In the genomic region with DNA sequence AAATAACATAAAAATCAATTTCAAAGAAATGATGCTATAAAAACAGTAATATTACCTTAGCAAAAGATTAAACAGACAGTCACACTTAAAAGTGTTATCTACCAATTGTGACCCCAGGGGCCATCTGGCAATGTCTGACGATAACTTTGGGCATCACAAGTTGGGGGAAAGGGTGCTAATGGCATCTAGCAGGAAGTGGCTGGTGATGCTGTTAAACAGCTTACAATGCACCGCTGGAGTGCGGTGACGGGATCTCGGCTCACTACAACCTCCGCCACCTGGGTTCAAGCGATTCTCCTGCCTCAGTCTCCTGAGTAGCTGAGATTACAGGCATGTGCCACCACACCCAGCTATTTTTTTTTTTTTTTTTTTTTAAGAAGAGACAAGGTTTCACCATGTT, we compare ENCODE assay signal across 24 cellular contexts. TPM values are rescaled to one million over a fixed set of nuclear protein-coding genes. Genes with fewer than 3 reads are reported as not detected.
DNase-seq lines count a peak whose midpoint lies in the region; ATAC-seq and TF ChIP-seq lines count a peak whose summit lies in the region.
"Had no signal": no experiment of that assay in that cellular context is flagged by ENCODE, and none has a peak within 500 bp of the region (broad histone marks: within the 10 kb centered on the region; RNA-seq: fewer than 3 reads in every experiment).

No MANE protein-coding gene starts in this region.

- H3K36me3 Mint-ChIP-seq in activated B cell treated with CpG ODN at 0.5 μM for 24 hours (ENCODE audit: low read depth) = peaks cover 45% of the 10 kb centered on the region
- H3K36me3 Mint-ChIP-seq in natural killer cell = peaks cover 8% of the 10 kb centered on the region

- H3K4me1 ChIP-seq in DOHH2 (ENCODE audit: control insufficient read depth, low read length) = peaks cover 43% of the 10 kb centered on the region
- H3K4me1 ChIP-seq: prostate gland had no signal

- H3K27ac Mint-ChIP-seq in activated B cell treated with CpG ODN at 0.5 μM for 24 hours (peak overlapping the region; percentile 89), natural killer cell (peak overlapping the region; percentile 52 to 71)
- H3K27ac Mint-ChIP-seq: activated CD4-positive, alpha-beta T cell treated with anti-CD3 and anti-CD28 coated beads, Interleukin-2, amount 10 ng/mL, durations not matched to agents 24 days and 14 days; activated naive CD4-positive, alpha-beta T cell treated with anti-CD3 and anti-CD28 coated beads, Interleukin-2, amount 50 U/mL, for 24 hours had no signal

- H3K27me3 ChIP-seq in DOHH2 (ENCODE audit: control insufficient read depth, low read length) = no peaks in the 10 kb centered on the region
- H3K27me3 ChIP-seq: neutrophil had no signal

- peaks cover 46% of the 10 kb centered on the region for H3K4me1 Mint-ChIP-seq in activated B cell treated with CpG ODN at 0.5 μM for 24 hours
- H3K4me1 Mint-ChIP-seq in natural killer cell = peaks cover 26 to 29% of the 10 kb centered on the region in 2 donors
- H3K4me1 Mint-ChIP-seq: CD14-positive monocyte had no signal

- no peaks in the 10 kb centered on the region for H3K9me2 ChIP-seq in DOHH2 (replicated peaks; ENCODE audit: control insufficient read depth, low read length)

- peak overlapping the region; percentile 73 for H3K27ac ChIP-seq in DOHH2 (ENCODE audit: low read depth, low read length)
- H3K27ac ChIP-seq: neutrophil, prostate gland, VCaP had no signal

- no peak for TF ChIP-seq CTCF in DOHH2 (IDR thresholded peaks at IDR 0.05; ENCODE audit: low read depth, low read length, poor library complexity, severe bottlenecking)
- TF ChIP-seq CTCF in activated B cell treated with CpG ODN at 0.5 μM for 24 hours (IDR thresholded peaks at IDR 0.05) = no peak
- no peak for TF ChIP-seq CTCF in natural killer cell (IDR thresholded peaks at IDR 0.05)

- H3K36me3 ChIP-seq in DOHH2 (ENCODE audit: control insufficient read depth, low read length) = peaks cover 79% of the 10 kb centered on the region

- POLR2A ChIA-PET in activated B cell treated with CpG ODN at 0.5 μM for 24 hours (lab: Charles Lee) = interaction anchor here (0.6 to 4.7 kb wide), 18 partner anchors 12 to 643 kb away, joined by 3 to 47 read pairs (median 6); partner anchors contain the start of genes ABCB10, CCSAP, NUP133 and RAB4A

- no peaks in the 10 kb centered on the region for H4K20me1 ChIP-seq in DOHH2 (ENCODE audit: control insufficient read depth, insufficient read depth, low read depth, low read length)

- intact Hi-C loops in activated B cell treated with CpG ODN at 0.5 μM for 24 hours (cut with micrococcal nuclease) = loop anchor here (1.0 to 5.0 kb wide), 5 partner anchors 28 to 1497 kb away; partner anchors contain the start of genes ARV1, NUP133, RAB4A and TTC13
- intact Hi-C loops in natural killer cell (cut with micrococcal nuclease) = loop anchor here (2.0 to 5.0 kb wide), 2 partner anchors 28 to 138 kb away; partner anchors contain the start of genes CCSAP and NUP133
- intact Hi-C loops in sciatic nerve (cut with DNase I) = no loop called here

- ATAC-seq in HG02759 (IDR thresholded peaks at IDR 0.05; ENCODE audit: unreplicated experiment) (peak; percentile 30), activated B cell treated with CpG ODN at 0.5 μM for 24 hours (ENCODE audit: low read depth) (peak; percentile 43), natural killer cell (peak; percentile 76 to 93 (median 87)), HG03439 (IDR thresholded peaks at IDR 0.05; ENCODE audit: unreplicated experiment) (no peak), sciatic nerve (no peak)

- peak overlapping the region; percentile 55 for H3K4me3 ChIP-seq in DOHH2 (ENCODE audit: low read length)
- H3K4me3 ChIP-seq: lung, prostate gland had no signal

- peak overlapping the region; percentile 67 for H3K4me2 ChIP-seq in DOHH2 (ENCODE audit: low read length)

- H3K27me3 Mint-ChIP-seq in activated B cell treated with CpG ODN at 0.5 μM for 24 hours = no peaks in the 10 kb centered on the region
- H3K27me3 Mint-ChIP-seq in natural killer cell (ENCODE audit: low read depth in 2 of 2) = no peaks in the 10 kb centered on the region
- H3K27me3 Mint-ChIP-seq: activated CD4-positive, alpha-beta T cell treated with anti-CD3 and anti-CD28 coated beads, Interleukin-2, amount 10 ng/mL, durations not matched to agents 24 days and 14 days; activated naive CD4-positive, alpha-beta T cell treated with anti-CD3 and anti-CD28 coated beads, Interleukin-2, amount 50 U/mL, for 24 hours had no signal

- no peaks in the 10 kb centered on the region for H3K9me3 ChIP-seq in DOHH2 (ENCODE audit: control insufficient read depth, insufficient read depth, low read length)
- H3K9me3 ChIP-seq: neutrophil, prostate gland had no signal

- peaks cover 22% of the 10 kb centered on the region for H3F3A ChIP-seq in DOHH2 (ENCODE audit: control insufficient read depth, insufficient read depth)

- H3K4me3 Mint-ChIP-seq in activated B cell treated with CpG ODN at 0.5 μM for 24 hours (peak overlapping the region; percentile 33), natural killer cell (peak overlapping the region; percentile 33)
- H3K4me3 Mint-ChIP-seq: activated CD4-positive, alpha-beta T cell treated with anti-CD3 and anti-CD28 coated beads, Interleukin-2, amount 10 ng/mL, durations not matched to agents 24 days and 14 days; activated naive CD4-positive, alpha-beta T cell treated with anti-CD3 and anti-CD28 coated beads, Interleukin-2, amount 50 U/mL, for 24 hours; CD14-positive monocyte had no signal

- CTCF ChIA-PET in activated B cell treated with CpG ODN at 0.5 μM for 24 hours (lab: Charles Lee) = interaction anchor here (0.6 to 5.3 kb wide), 7 partner anchors 11 to 222 kb away, joined by 3 to 162 read pairs (median 10); partner anchors contain the start of gene RAB4A

- H3K79me2 ChIP-seq in DOHH2 (ENCODE audit: control insufficient read depth, low read length) = peaks cover 20% of the 10 kb centered on the region

- peak; percentile 30 for DNase-seq in activated B cell treated with CpG ODN at 0.5 μM for 24 hours
- DNase-seq in natural killer cell = peak; percentile 33
- no peak for DNase-seq in HuH-7.5 (ENCODE audit: low spot score)
- no peak for DNase-seq in sciatic nerve (ENCODE audit: low spot score)
- DNase-seq: activated CD4-positive, alpha-beta T cell treated with anti-CD3 and anti-CD28 coated beads, Interleukin-2, amount 10 ng/mL, durations not matched to agents 24 days and 14 days; activated T-cell treated with anti-CD3 and anti-CD28 coated beads, Interleukin-2, amount 50 U/mL, for 48 hours; aorta; glutamatergic neuron; GOT3; Karpas-422; kidney glomerular epithelial cell; NCI-H1048; NCI-H2029; NCI-H226; NCI-H774 had no signal

- H3K9me3 Mint-ChIP-seq in activated B cell treated with CpG ODN at 0.5 μM for 24 hours = no peaks in the 10 kb centered on the region
- no peaks in the 10 kb centered on the region for H3K9me3 Mint-ChIP-seq in natural killer cell
- H3K9me3 Mint-ChIP-seq: activated CD4-positive, alpha-beta T cell treated with anti-CD3 and anti-CD28 coated beads, Interleukin-2, amount 10 ng/mL, durations not matched to agents 24 days and 14 days; activated naive CD4-positive, alpha-beta T cell treated with anti-CD3 and anti-CD28 coated beads, Interleukin-2, amount 50 U/mL, for 24 hours; CD14-positive monocyte had no signal

RNA-seq across cellular contexts. Expression of gene NUP133, which starts 27.6 kb away (rescaled TPM):
- total RNA-seq in activated B cell treated with CpG ODN at 0.5 μM for 24 hours (49.6 and 56.2 TPM in 2 replicates), natural killer cell (10 to 100 TPM; 34.5 to 40.1 (median 38.4) TPM), sciatic nerve (35.8 TPM)

RNA-seq across cellular contexts. Expression of gene ACTA1, which starts 46.6 kb away (rescaled TPM):
- total RNA-seq in activated B cell treated with CpG ODN at 0.5 μM for 24 hours (0.22 TPM in 1 of 2 replicates, not detected in the other), natural killer cell (under 1 TPM in 2 of 3 donors, not detected in 1; 0.25 to 0.40 TPM), sciatic nerve (0.45 TPM)
- total RNA-seq: activated CD4-positive, alpha-beta T cell treated with anti-CD3 and anti-CD28 coated beads, Interleukin-2, amount 10 ng/mL, durations not matched to agents 24 days and 14 days had no signal

Comparison
In these comparisons a context has a peak if more than half of its experiments do, and no peak if none do; other contexts are left out.
1. ATAC-seq: peak in HG02759 (single experiment), activated B cell treated with CpG ODN at 0.5 μM for 24 hours (single experiment) and natural killer cell (3 of 3); none in HG03439 (single experiment) and sciatic nerve (single experiment).
2. DNase-seq: peak in activated B cell treated with CpG ODN at 0.5 μM for 24 hours (single experiment) and natural killer cell (single experiment); none in HuH-7.5 (single experiment) and sciatic nerve (single experiment).